17 cellular contexts compared by ENCODE assay signal in the genomic region with DNA sequence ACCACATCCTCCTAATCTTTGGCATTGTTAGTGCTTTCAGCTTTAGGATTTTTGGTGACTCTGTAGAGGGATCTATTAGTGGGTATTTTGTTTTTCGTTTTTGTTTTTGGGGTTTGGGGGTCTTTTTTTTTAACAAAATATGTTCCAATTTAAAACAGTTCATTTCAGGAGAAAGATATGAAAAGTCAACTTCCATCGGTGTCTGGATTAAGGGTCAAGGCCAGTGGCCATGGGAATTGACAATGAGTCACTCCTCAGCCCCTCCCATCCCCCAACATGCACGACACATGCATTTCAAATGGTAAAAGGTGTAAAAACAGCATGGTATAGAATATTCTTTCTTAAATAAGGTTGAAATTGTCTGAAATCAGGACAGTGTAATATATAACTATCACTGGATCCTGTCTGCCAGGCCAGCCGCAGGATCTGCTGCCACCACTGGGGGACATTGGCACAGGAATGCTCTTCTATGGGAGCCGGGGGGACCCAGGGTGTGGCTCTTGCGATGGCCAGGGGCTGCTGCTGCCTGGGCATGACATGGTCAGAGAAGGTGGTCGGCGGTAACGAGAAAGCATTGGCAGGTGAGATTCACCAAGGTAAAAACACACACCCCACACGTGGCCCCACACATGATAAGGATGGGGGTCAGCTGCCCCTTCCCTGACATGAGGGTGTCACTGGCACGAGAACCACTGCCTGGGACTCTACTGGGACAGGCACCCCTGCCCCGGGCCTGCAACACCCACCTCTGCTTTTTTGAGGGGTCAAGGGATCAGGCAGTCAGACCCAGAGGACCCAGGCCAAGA.
DNase-seq lines count a peak whose midpoint lies in the region; ATAC-seq and TF ChIP-seq lines count a peak whose summit lies in the region.
"Had no signal": no experiment of that assay in that cellular context is flagged by ENCODE, and none has a peak within 500 bp of the region (broad histone marks: within the 10 kb centered on the region; RNA-seq: fewer than 3 reads in every experiment).

No MANE protein-coding gene starts in this region.

- H3K4me3 ChIP-seq in PC-9, result no peak overlapping the region
- H3K4me3 ChIP-seq in endodermal cell (ENCODE audit: low read length), result no peak overlapping the region
- H3K4me3 ChIP-seq in effector memory CD4-positive, alpha-beta T cell (ENCODE audit: insufficient read depth, low read depth, low read length, poor library complexity, severe bottlenecking), result no peak overlapping the region
- H3K4me3 ChIP-seq: BLaER1 treated with 17β-estradiol and CSF1 and Interleukin-3, amounts not matched to agents 10 nM and 100 nM; gastrocnemius medialis; suprapubic skin had no signal

- no TSS peak for BruUV-seq in PC-9 (replicated peaks; lab: Mats Ljungman, UMichigan)

- no peaks in the 10 kb centered on the region; the same call in 1 of the 2 replicates for H3F3A ChIP-seq in PC-9 (ENCODE audit: insufficient read depth, low read depth)

- H3K4me2 ChIP-seq in PC-9, result no peak overlapping the region
- H3K4me2 ChIP-seq: BLaER1 treated with 17β-estradiol and CSF1 and Interleukin-3, amounts not matched to agents 10 nM and 100 nM had no signal

- intact Hi-C loops in PC-9 (cut with micrococcal nuclease; ENCODE audit: unreplicated experiment), result no loop called here
- intact Hi-C loops in posterior vena cava (cut with DNase I), result no loop called here

- TF ChIP-seq CTCF in PC-9 (conservative IDR thresholded peaks at IDR 0.05), result 0 out of 2 replicates have a peak, but pooled peaks have one; percentile 18
- peak; percentile 59 for TF ChIP-seq CTCF in endodermal cell (conservative IDR thresholded peaks at IDR 0.05)

- H3K9me2 ChIP-seq in PC-9 (ENCODE audit: insufficient read depth), result no peaks in the 10 kb centered on the region

- WGBS in endodermal cell (ENCODE audit: insufficient coverage in 1 of 2, insufficient read length in 1 of 2), 2 experiments, result 89 to 93% methylated on average over 3 to 10 of the region's 12 CpGs

- no peaks in the 10 kb centered on the region for H3K27me3 ChIP-seq in PC-9 (ENCODE audit: insufficient read depth, low read depth)
- H3K27me3 ChIP-seq in endodermal cell (ENCODE audit: control insufficient read depth, insufficient read depth, low read length, poor library complexity, severe bottlenecking), result no peaks in the 10 kb centered on the region
- no peaks in the 10 kb centered on the region for H3K27me3 ChIP-seq in effector memory CD4-positive, alpha-beta T cell (replicated peaks; ENCODE audit: control insufficient read depth, insufficient read depth, low read length, poor library complexity, severe bottlenecking)

- H2AFZ ChIP-seq in PC-9, result no peak overlapping the region

- CTCF ChIA-PET in PC-9 (lab: Charles Lee), result no interaction called here

- H3K4me1 ChIP-seq in PC-9 (replicated peaks; ENCODE audit: insufficient read depth) (no peaks in the 10 kb centered on the region), endodermal cell (ENCODE audit: control insufficient read depth, insufficient read depth, low read length) (no peaks in the 10 kb centered on the region)
- peaks cover 5% of the 10 kb centered on the region for H3K4me1 ChIP-seq in effector memory CD4-positive, alpha-beta T cell (ENCODE audit: control insufficient read depth, insufficient read depth, low read length, poor library complexity, severe bottlenecking)

- H3K4me1 Mint-ChIP-seq in endodermal cell, result no peaks in the 10 kb centered on the region

- no peaks in the 10 kb centered on the region for H3K27me3 Mint-ChIP-seq in endodermal cell (ENCODE audit: insufficient read depth)

- DNase-seq in GM03348 (ENCODE audit: low spot score) (peak; percentile 11), PC-9 (no peak), endodermal cell (no peak), posterior vena cava (ENCODE audit: low spot score) (peak; percentile 48), NCI-H1417 (lab: John Stamatoyannopoulos, UW) (no peak)
- DNase-seq in effector memory CD4-positive, alpha-beta T cell, result no peak
- DNase-seq: activated CD4-positive, alpha-beta T cell treated with anti-CD3 and anti-CD28 coated beads for 36 hours; gastrocnemius medialis; NCI-H510A treated with DMSO at 0.1 percent for 48 hours; occipital lobe; stimulated activated CD4-positive, alpha-beta T cell treated with anti-CD3 and anti-CD28 coated beads, Interleukin-4, amount 100 ng/mL, for 4 hours; stimulated activated CD8-positive, alpha-beta memory T cell treated with anti-CD3 and anti-CD28 coated beads, Interleukin-4, amount 100 ng/mL, for 48 hours; T1000 had no signal

- H3K27ac Mint-ChIP-seq in endodermal cell, result no peak overlapping the region
- H3K27ac Mint-ChIP-seq: activated CD4-positive, alpha-beta T cell treated with anti-CD3 and anti-CD28 coated beads for 36 hours had no signal

- H3K36me3 ChIP-seq in PC-9 (ENCODE audit: low read depth) (no peaks in the 10 kb centered on the region), endodermal cell (ENCODE audit: control insufficient read depth, insufficient read depth, low read length) (no peaks in the 10 kb centered on the region)
- no peaks in the 10 kb centered on the region for H3K36me3 ChIP-seq in effector memory CD4-positive, alpha-beta T cell (ENCODE audit: control insufficient read depth, insufficient read depth, low read length)
- H3K36me3 ChIP-seq: BLaER1 treated with 17β-estradiol and CSF1 and Interleukin-3, amounts not matched to agents 10 nM and 100 nM; gastrocnemius medialis; suprapubic skin had no signal

- no peak overlapping the region for H3K27ac ChIP-seq in PC-9
- H3K27ac ChIP-seq in endodermal cell (ENCODE audit: low read depth, low read length), result no peak overlapping the region
- H3K27ac ChIP-seq in effector memory CD4-positive, alpha-beta T cell (ENCODE audit: insufficient read depth, low read length, poor library complexity, severe bottlenecking), result no peak overlapping the region
- H3K27ac ChIP-seq: BLaER1 treated with 17β-estradiol and CSF1 and Interleukin-3, amounts not matched to agents 10 nM and 100 nM; gastrocnemius medialis; suprapubic skin had no signal

- H3K36me3 Mint-ChIP-seq in endodermal cell (ENCODE audit: low read depth), result no peaks in the 10 kb centered on the region

- no peak overlapping the region for H3K4me3 Mint-ChIP-seq in endodermal cell
- H3K4me3 Mint-ChIP-seq: activated CD4-positive, alpha-beta T cell treated with anti-CD3 and anti-CD28 coated beads for 36 hours had no signal

- H3K9me3 ChIP-seq in PC-9 (ENCODE audit: insufficient read depth, low read depth) (no peaks in the 10 kb centered on the region), endodermal cell (ENCODE audit: control insufficient read depth, low read length) (no peaks in the 10 kb centered on the region)
- no peaks in the 10 kb centered on the region for H3K9me3 ChIP-seq in effector memory CD4-positive, alpha-beta T cell (ENCODE audit: control insufficient read depth, low read length)
- H3K9me3 ChIP-seq: BLaER1 treated with 17β-estradiol and CSF1 and Interleukin-3, amounts not matched to agents 10 nM and 100 nM; gastrocnemius medialis; suprapubic skin had no signal

- ATAC-seq in GM19351 (IDR thresholded peaks at IDR 0.05; ENCODE audit: unreplicated experiment) (no peak), HG03139 (IDR thresholded peaks at IDR 0.05; ENCODE audit: unreplicated experiment) (no peak)
- ATAC-seq: activated CD4-positive, alpha-beta T cell treated with anti-CD3 and anti-CD28 coated beads for 36 hours; gastrocnemius medialis had no signal

- POLR2A ChIA-PET in PC-9 (lab: Charles Lee; ENCODE audit: unreplicated experiment), result no interaction called here

- no peaks in the 10 kb centered on the region for H3K9me3 Mint-ChIP-seq in endodermal cell

- H3K9ac ChIP-seq in endodermal cell (ENCODE audit: extremely low read depth, low read length, poor library complexity, severe bottlenecking), result no peak overlapping the region
- H3K9ac ChIP-seq: BLaER1 treated with 17β-estradiol and CSF1 and Interleukin-3, amounts not matched to agents 10 nM and 100 nM had no signal

- H4K20me1 ChIP-seq in PC-9 (ENCODE audit: insufficient read depth), result no peaks in the 10 kb centered on the region
- H4K20me1 ChIP-seq: BLaER1 treated with 17β-estradiol and CSF1 and Interleukin-3, amounts not matched to agents 10 nM and 100 nM had no signal

- H3K79me2 ChIP-seq in PC-9 (ENCODE audit: low read depth), result no peaks in the 10 kb centered on the region

Comparison
In these comparisons a context has a peak if more than half of its experiments do, and no peak if none do; other contexts are left out.
1. DNase-seq: peak in GM03348 (single experiment) and posterior vena cava (single experiment); none in PC-9 (0 of 2), endodermal cell (single experiment), NCI-H1417 (0 of 3) and effector memory CD4-positive, alpha-beta T cell (0 of 3).